13 cellular contexts compared by ENCODE assay signal in genomic region chr18:38369772-38370690, GRCh38.
DNase-seq lines count a peak whose midpoint lies in the region; TF ChIP-seq lines count a peak whose summit lies in the region.
"Had no signal": no experiment of that assay in that cellular context is flagged by ENCODE, and none has a peak within 500 bp of the region (broad histone marks: within the 10 kb centered on the region; RNA-seq: fewer than 3 reads in every experiment).

No MANE protein-coding gene starts in this region.

- TF ChIP-seq CTCF in epithelial cell of proximal tubule (conservative IDR thresholded peaks at IDR 0.05; ENCODE audit: low read depth, low read length), result no peak
- no peak for TF ChIP-seq CTCF in spleen (IDR thresholded peaks at IDR 0.05 in 8 of 11, conservative IDR thresholded peaks at IDR 0.05 in 3 of 11)

- CTCF ChIA-PET in CD4-positive, alpha-beta memory T cell (lab: Charles Lee; ENCODE audit: partially characterized antibody), result no interaction called here

- H3K27ac Mint-ChIP-seq in CD4-positive, alpha-beta memory T cell, result peak overlapping the region in 2 of 7 donors; percentile 21 to 57
- H3K27ac Mint-ChIP-seq: CD14-positive monocyte had no signal

- peaks cover 0 to 7% (median 2%) of the 10 kb centered on the region in 4 donors for H3K4me1 Mint-ChIP-seq in CD4-positive, alpha-beta memory T cell
- H3K4me1 Mint-ChIP-seq: CD14-positive monocyte had no signal

- H3K4me3 ChIP-seq in CD4-positive, alpha-beta memory T cell (ENCODE audit: low read length in 2 of 2), result no peak overlapping the region
- H3K4me3 ChIP-seq in epithelial cell of proximal tubule (ENCODE audit: low read depth, low read length) (peak overlapping the region; percentile 19), spleen (no peak overlapping the region), MG63 (no peak overlapping the region)
- H3K4me3 ChIP-seq: smooth muscle cell, suprapubic skin had no signal

- no peaks in the 10 kb centered on the region for H3K27me3 ChIP-seq in CD4-positive, alpha-beta memory T cell (ENCODE audit: insufficient read depth, low read length)
- H3K27me3 ChIP-seq in spleen (replicated peaks in 1 of 7) (no peaks in the 10 kb centered on the region), MG63 (no peaks in the 10 kb centered on the region)
- H3K27me3 ChIP-seq: suprapubic skin had no signal

- no peaks in the 10 kb centered on the region for H3K9me3 ChIP-seq in CD4-positive, alpha-beta memory T cell (ENCODE audit: control insufficient read depth in 1 of 2, low read length in 2 of 2)
- H3K9me3 ChIP-seq in spleen (no peaks in the 10 kb centered on the region), MG63 (no peaks in the 10 kb centered on the region)
- H3K9me3 ChIP-seq: suprapubic skin had no signal

- intact Hi-C loops in CD4-positive, alpha-beta memory T cell (cut with micrococcal nuclease), result no loop called here
- intact Hi-C loops in spleen (cut with DNase I; ENCODE audit: low total_unique reads), result no loop called here

- H3K27me3 Mint-ChIP-seq in CD4-positive, alpha-beta memory T cell, result no peaks in the 10 kb centered on the region

- no peak for DNase-seq in CD4-positive, alpha-beta memory T cell
- DNase-seq in DMS53 treated with DMSO at 0.1 percent for 48 hours (lab: John Stamatoyannopoulos, UW; ENCODE audit: unreplicated experiment), result peak; percentile 20
- peak; percentile 25 for DNase-seq in NCI-H1436 (lab: John Stamatoyannopoulos, UW)
- DNase-seq in epithelial cell of proximal tubule (ENCODE audit: low read depth), result peak; percentile 32
- no peak for DNase-seq in inferior parietal cortex (ENCODE audit: extremely low spot score)
- no peak for DNase-seq in activated gamma-delta T cell treated with Interleukin-2 at 50 U/mL for 16 hours
- DNase-seq in spleen, result no peak
- DNase-seq in MG63, result no peak
- DNase-seq: NCI-H446, T-helper 9 cell had no signal

- POLR2A ChIA-PET in CD4-positive, alpha-beta memory T cell (lab: Charles Lee; ENCODE audit: partially characterized antibody), result interaction anchor here (0.6 kb wide), 1 partner anchor 20 kb away, joined by 3 read pairs; no protein-coding TSS in a partner anchor

- no peaks in the 10 kb centered on the region for H3K4me1 ChIP-seq in CD4-positive, alpha-beta memory T cell (ENCODE audit: insufficient read depth, low read length)
- H3K4me1 ChIP-seq in spleen, result no peaks in the 10 kb centered on the region
- H3K4me1 ChIP-seq: suprapubic skin had no signal

- H3K9me3 Mint-ChIP-seq in CD4-positive, alpha-beta memory T cell, result peaks cover 0 to 6% (median 3%) of the 10 kb centered on the region in 8 donors

- WGBS in spleen, 5 donors, result 33 to 55% (median 41%) methylated on average over 4 of the region's 4 CpGs

- H3K4me3 Mint-ChIP-seq in CD4-positive, alpha-beta memory T cell, result peak overlapping the region in 7 of 8 donors; percentile 8 to 67 (median 61)
- H3K4me3 Mint-ChIP-seq: CD14-positive monocyte had no signal

- no peak for TF ChIP-seq POLR2A in spleen (IDR thresholded peaks at IDR 0.05)

- H3K27ac ChIP-seq in CD4-positive, alpha-beta memory T cell (ENCODE audit: low read depth, low read length), result no peak overlapping the region
- no peak overlapping the region for H3K27ac ChIP-seq in spleen
- H3K27ac ChIP-seq: suprapubic skin had no signal

- no peaks in the 10 kb centered on the region for H3K36me3 ChIP-seq in CD4-positive, alpha-beta memory T cell (ENCODE audit: insufficient read depth, low read length)
- no peaks in the 10 kb centered on the region for H3K36me3 ChIP-seq in spleen
- no peaks in the 10 kb centered on the region for H3K36me3 ChIP-seq in MG63
- H3K36me3 ChIP-seq: suprapubic skin had no signal

- H3K36me3 Mint-ChIP-seq in CD4-positive, alpha-beta memory T cell, result no peaks in the 10 kb centered on the region
- H3K36me3 Mint-ChIP-seq: CD14-positive monocyte had no signal

Comparison
In these comparisons a context has a peak if more than half of its experiments do, and no peak if none do; other contexts are left out.
1. DNase-seq: peak in DMS53 treated with DMSO at 0.1 percent for 48 hours (single experiment), NCI-H1436 (single experiment) and epithelial cell of proximal tubule (single experiment); none in CD4-positive, alpha-beta memory T cell (0 of 5), inferior parietal cortex (single experiment), activated gamma-delta T cell treated with Interleukin-2 at 50 U/mL for 16 hours (single experiment), spleen (single experiment) and MG63 (single experiment).